In the genomic region with DNA sequence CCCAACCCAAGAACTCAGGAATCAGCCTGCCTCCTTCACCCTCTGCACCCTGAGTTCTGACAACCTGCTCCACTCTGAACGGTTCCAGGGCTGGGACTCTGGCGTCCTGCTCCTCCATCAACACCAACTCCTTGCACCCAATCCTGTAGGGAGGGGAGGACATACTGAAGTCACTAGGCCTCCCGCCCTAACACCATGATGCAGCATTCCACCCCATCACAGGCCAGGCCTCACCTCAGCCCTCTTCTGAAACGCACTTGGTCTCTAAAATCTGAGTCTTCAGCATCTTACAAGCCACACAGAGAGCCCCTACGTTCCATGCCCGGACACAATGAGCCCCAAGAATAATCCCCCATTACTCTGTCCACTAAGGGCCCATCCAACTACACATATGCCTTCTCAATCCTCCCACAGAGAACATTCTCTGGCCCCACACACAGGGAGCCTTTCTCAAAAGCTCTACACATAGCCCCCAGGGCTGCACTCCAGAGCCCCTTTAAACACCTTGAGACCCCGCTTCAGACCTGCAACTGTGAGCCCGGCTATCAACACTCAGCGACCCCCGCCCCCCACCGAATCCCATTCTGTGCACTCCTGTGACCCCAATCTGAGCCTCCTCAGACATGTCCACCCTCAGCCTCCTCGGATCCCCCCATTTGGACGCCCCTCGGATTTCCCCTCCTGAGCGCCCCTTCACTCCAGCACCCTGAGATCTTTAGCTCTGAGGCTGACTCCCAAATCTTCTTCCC, we compare ENCODE assay signal across 8 cellular contexts. TPM values are rescaled to one million over a fixed set of nuclear protein-coding genes. Genes with fewer than 3 reads are reported as not detected.
DNase-seq lines count a peak whose midpoint lies in the region; ATAC-seq, FAIRE-seq and TF ChIP-seq lines count a peak whose summit lies in the region.

No MANE protein-coding gene starts in this region.

- dilution Hi-C loops in endothelial cell of umbilical vein (cut with MboI; ENCODE audit: extremely low pct_ligation_motif_present, low sequenced_read_pairs), result no loop called here

- peak overlapping the region; percentile 68 to 99 (median 95) for H3K27ac Mint-ChIP-seq in CD8-positive, alpha-beta memory T cell

- TF ChIP-seq EP300 in ovary (IDR thresholded peaks at IDR 0.05), result no peak

- CTCF ChIA-PET in CD8-positive, alpha-beta memory T cell (lab: Charles Lee), result interaction anchor here (0.8 to 1.4 kb wide), 5 partner anchors 40 to 115 kb away, joined by 3 to 5 read pairs (median 4); a partner anchor contains a TSS
- CTCF ChIA-PET in OCI-LY7 (lab: Charles Lee; ENCODE audit: unreplicated experiment), result no interaction called here
- CTCF ChIA-PET in endothelial cell of umbilical vein (lab: Charles Lee), result interaction anchor here (0.8 to 1.2 kb wide), 6 partner anchors 8 to 40 kb away, joined by 3 to 6 read pairs (median 4); a partner anchor contains a TSS

- intact Hi-C loops in OCI-LY7 (cut with micrococcal nuclease; ENCODE audit: unreplicated experiment) (no loop called here), endothelial cell of umbilical vein (cut with micrococcal nuclease) (loop anchor here (1.0 kb wide), 3 partner anchors 18 to 102 kb away; a partner anchor contains a TSS), ovary (cut with DNase I) (no loop called here)

- no peaks in the 10 kb centered on the region for H3K9me3 ChIP-seq in CD8-positive, alpha-beta memory T cell (ENCODE audit: low read length)
- H3K9me3 ChIP-seq in OCI-LY7 (ENCODE audit: low read length) (no peaks in the 10 kb centered on the region), endothelial cell of umbilical vein (replicated peaks; ENCODE audit: control insufficient read depth, insufficient read depth, low read length) (no peaks in the 10 kb centered on the region), ovary (no peaks in the 10 kb centered on the region)

- H3K4me2 ChIP-seq in OCI-LY7 (ENCODE audit: low read length) (peak overlapping the region; percentile 77), endothelial cell of umbilical vein (ENCODE audit: insufficient read depth, low read length) (peak overlapping the region; percentile 93)

- H3K27me3 ChIP-seq in CD8-positive, alpha-beta memory T cell (ENCODE audit: insufficient read depth, low read length, poor library complexity, severe bottlenecking), result no peaks in the 10 kb centered on the region
- H3K27me3 ChIP-seq in endothelial cell of umbilical vein (ENCODE audit: control insufficient read depth in 2 of 2, insufficient read depth in 2 of 2, low read length in 2 of 2), result no peaks in the 10 kb centered on the region
- H3K27me3 ChIP-seq in ovary, result no peaks in the 10 kb centered on the region

- no peak for DNase-seq in CD8-positive, alpha-beta memory T cell
- DNase-seq in OCI-LY7 (ENCODE audit: low spot score), result no peak
- DNase-seq in endothelial cell of umbilical vein (ENCODE audit: low read depth, low spot score), result no peak
- peak in 2 of 5 donors; percentile 44 to 48 for DNase-seq in ovary
- DNase-seq in SW480 (ENCODE audit: low spot score), result no peak
- no peak for DNase-seq in glomerular visceral epithelial cell (ENCODE audit: extremely low spot score)

- H3K27ac ChIP-seq in CD8-positive, alpha-beta memory T cell (ENCODE audit: low read depth, low read length), result peak overlapping the region; percentile 86
- H3K27ac ChIP-seq in OCI-LY7 (ENCODE audit: low read depth, low read length, poor library complexity, severe bottlenecking), result no peak overlapping the region
- H3K27ac ChIP-seq in endothelial cell of umbilical vein (ENCODE audit: insufficient read depth, low read depth, low read length), result peak overlapping the region; percentile 65
- H3K27ac ChIP-seq in ovary, result peak overlapping the region; percentile 33 to 70

- H3K36me3 Mint-ChIP-seq in CD8-positive, alpha-beta memory T cell, result peaks cover 0 to 10% (median 2%) of the 10 kb centered on the region in 3 donors

- no peak for TF ChIP-seq CTCF in OCI-LY7 (conservative IDR thresholded peaks at IDR 0.05; ENCODE audit: low read length)
- no peak for TF ChIP-seq CTCF in endothelial cell of umbilical vein (IDR thresholded peaks at IDR 0.05; ENCODE audit: extremely low read depth in 1 of 2, insufficient read depth in 1 of 2, low read depth in 1 of 2, low read length in 2 of 2)
- no peak for TF ChIP-seq CTCF in ovary (IDR thresholded peaks at IDR 0.05)

- H3K9me3 Mint-ChIP-seq in CD8-positive, alpha-beta memory T cell, result no peaks in the 10 kb centered on the region

- TF ChIP-seq POLR2A in endothelial cell of umbilical vein (IDR thresholded peaks at IDR 0.05; ENCODE audit: low read depth, low read length) (no peak), ovary (IDR thresholded peaks at IDR 0.05) (no peak)

- peak overlapping the region; percentile 83 for H3K4me3 ChIP-seq in CD8-positive, alpha-beta memory T cell (ENCODE audit: low read length)
- peak overlapping the region; percentile 84 for H3K4me3 ChIP-seq in OCI-LY7 (ENCODE audit: low read depth, low read length, poor library complexity, severe bottlenecking)
- peak overlapping the region; percentile 69 to 96 (median 91) for H3K4me3 ChIP-seq in endothelial cell of umbilical vein (replicated peaks in 1 of 3; ENCODE audit: insufficient read depth in 1 of 3, low read depth in 1 of 3, low read length in 3 of 3)
- peak overlapping the region; percentile 66 for H3K4me3 ChIP-seq in ovary

- BruUV-seq in OCI-LY7 (replicated peaks; lab: Mats Ljungman, UMichigan), result no TSS peak
- BruUV-seq in endothelial cell of umbilical vein (replicated peaks; lab: Mats Ljungman, UMichigan), result no TSS peak

- no peaks in the 10 kb centered on the region for H3K9me2 ChIP-seq in OCI-LY7 (ENCODE audit: insufficient read depth, low read length)

- FAIRE-seq in endothelial cell of umbilical vein (lab: Jason Lieb, UNC), result peak; percentile 37

- H3K4me3 Mint-ChIP-seq in CD8-positive, alpha-beta memory T cell, result peak overlapping the region; percentile 86 to 99 (median 97)

- POLR2A ChIA-PET in CD8-positive, alpha-beta memory T cell (lab: Charles Lee), result interaction anchor here (0.9 to 1.4 kb wide), 4 partner anchors 7 to 55 kb away, joined by 3 to 8 read pairs (median 4); a partner anchor contains a TSS
- POLR2A ChIA-PET in OCI-LY7 (lab: Charles Lee) (interaction anchor here (0.8 to 1.0 kb wide), 3 partner anchors 18 to 268 kb away, joined by 3 to 8 read pairs (median 4); a partner anchor contains a TSS), endothelial cell of umbilical vein (lab: Charles Lee) (interaction anchor here (0.9 kb wide), 1 partner anchor 40 kb away, joined by 3 read pairs; no protein-coding TSS in a partner anchor)

- H3K9me1 ChIP-seq in endothelial cell of umbilical vein (replicated peaks; ENCODE audit: control insufficient read depth, extremely low read depth, insufficient read depth, low read length), result no peaks in the 10 kb centered on the region

- H3K4me1 Mint-ChIP-seq in CD8-positive, alpha-beta memory T cell, result peaks cover 41 to 50% (median 48%) of the 10 kb centered on the region in 3 donors

- peak overlapping the region; percentile 88 for H3K9ac ChIP-seq in endothelial cell of umbilical vein (replicated peaks; ENCODE audit: extremely low read depth, insufficient read depth, low read length)

- H3K4me1 ChIP-seq in CD8-positive, alpha-beta memory T cell (ENCODE audit: insufficient read depth, low read length), result peaks cover 23% of the 10 kb centered on the region
- H3K4me1 ChIP-seq in OCI-LY7 (ENCODE audit: insufficient read depth, low read length, poor library complexity, severe bottlenecking) (peaks cover 6% of the 10 kb centered on the region), endothelial cell of umbilical vein (ENCODE audit: control insufficient read depth, extremely low read depth, insufficient read depth, low read length) (peaks cover 14% of the 10 kb centered on the region), ovary (ENCODE audit: insufficient read depth) (peaks cover 2% of the 10 kb centered on the region)

- WGBS in ovary, 3 donors, result 21 to 28% (median 24%) methylated on average over 15 of the region's 15 CpGs

- H3K79me2 ChIP-seq in OCI-LY7 (ENCODE audit: insufficient read depth, low read depth, low read length) (peaks cover 7% of the 10 kb centered on the region; the same call in 1 of the 2 replicates), endothelial cell of umbilical vein (ENCODE audit: control insufficient read depth, insufficient read depth, low read length) (no peaks in the 10 kb centered on the region)

- no peak for ATAC-seq in HG02970 (IDR thresholded peaks at IDR 0.05; ENCODE audit: low FRiP score, unreplicated experiment)
- ATAC-seq in HG02588 (IDR thresholded peaks at IDR 0.05; ENCODE audit: unreplicated experiment), result no peak

- H2AFZ ChIP-seq in OCI-LY7 (ENCODE audit: low read length), result peak overlapping the region; percentile 74
- peak overlapping the region; percentile 94 for H2AFZ ChIP-seq in endothelial cell of umbilical vein (ENCODE audit: low read depth, low read length)

- H4K20me1 ChIP-seq in OCI-LY7 (ENCODE audit: insufficient read depth, low read length) (no peaks in the 10 kb centered on the region), endothelial cell of umbilical vein (replicated peaks; ENCODE audit: control insufficient read depth, extremely low read depth, insufficient read depth, low read length) (no peaks in the 10 kb centered on the region)

- H3K27me3 Mint-ChIP-seq in CD8-positive, alpha-beta memory T cell, result no peaks in the 10 kb centered on the region

- no peaks in the 10 kb centered on the region for H3K36me3 ChIP-seq in CD8-positive, alpha-beta memory T cell (ENCODE audit: insufficient read depth, low read length)
- H3K36me3 ChIP-seq in OCI-LY7 (ENCODE audit: insufficient read depth, low read length) (no peaks in the 10 kb centered on the region), endothelial cell of umbilical vein (ENCODE audit: control insufficient read depth in 2 of 2, extremely low read depth in 1 of 2, insufficient read depth in 2 of 2, low read length in 2 of 2) (peaks cover 0 to 12% of the 10 kb centered on the region in 2 experiments), ovary (no peaks in the 10 kb centered on the region)

RNA-seq across cellular contexts. Expression of a gene that starts 0.6 kb away (rescaled TPM):
- total RNA-seq in CD8-positive, alpha-beta memory T cell, result 10 to 100 TPM; 37.2 to 41.3 TPM
- polyA plus RNA-seq in CD8-positive, alpha-beta memory T cell, result 21.2 TPM
- total RNA-seq in OCI-LY7 (2014; rRNA removed; shearing (Covaris generic)), result 19.5 and 29.0 TPM in 2 replicates
- total RNA-seq in OCI-LY7 (2022) (28.7 and 38.2 TPM in 2 replicates), endothelial cell of umbilical vein (17.3 and 21.4 TPM in 2 replicates), ovary (10 to 100 TPM; 12.7 to 25.5 (median 18.6) TPM)
- polyA plus RNA-seq in endothelial cell of umbilical vein (26.7 and 33.2 TPM in 2 replicates), ovary (10 to 100 TPM; 17.7 to 18.3 TPM)
- polyA plus RNA-seq in endothelial cell of umbilical vein (2011; cell fraction: cytosol; rRNA removed), result 18.4 and 21.4 TPM in 2 replicates
- 61.5 and 65.4 TPM in 2 replicates for polyA plus RNA-seq in endothelial cell of umbilical vein (2011; cell fraction: nucleus; rRNA removed)
- 18.8 and 21.2 TPM in 2 replicates for polyA plus RNA-seq in endothelial cell of umbilical vein (2012)
- 8.1 and 13.8 TPM in 2 replicates for polyA minus RNA-seq in endothelial cell of umbilical vein
- polyA minus RNA-seq in endothelial cell of umbilical vein (2011; cell fraction: cytosol; rRNA and poly(A)+ RNA removed), result 7.8 TPM
- 6.3 and 7.3 TPM in 2 replicates for polyA minus RNA-seq in endothelial cell of umbilical vein (2011; cell fraction: nucleus; rRNA and poly(A)+ RNA removed)

RNA-seq across cellular contexts. Expression of a gene that starts 4.8 kb away (rescaled TPM):
- total RNA-seq in CD8-positive, alpha-beta memory T cell, result 1 to 10 TPM; 1.2 to 1.9 TPM
- not detected for polyA plus RNA-seq in CD8-positive, alpha-beta memory T cell
- total RNA-seq in OCI-LY7 (2014; rRNA removed; shearing (Covaris generic)), result 0.26 and 2.7 TPM in 2 replicates
- 3.1 and 4.5 TPM in 2 replicates for total RNA-seq in OCI-LY7 (2022)
- total RNA-seq in endothelial cell of umbilical vein, result 0.62 and 1.3 TPM in 2 replicates
- 0.38 and 0.46 TPM in 2 replicates for polyA plus RNA-seq in endothelial cell of umbilical vein
- polyA plus RNA-seq in endothelial cell of umbilical vein (2011; cell fraction: cytosol; rRNA removed), result 0.05 and 0.14 TPM in 2 replicates
- 2.1 TPM in 2 replicates for polyA plus RNA-seq in endothelial cell of umbilical vein (2011; cell fraction: nucleus; rRNA removed)
- polyA plus RNA-seq in endothelial cell of umbilical vein (2012), result 0.13 and 0.59 TPM in 2 replicates
- 0.17 and 0.22 TPM in 2 replicates for polyA minus RNA-seq in endothelial cell of umbilical vein
- not detected for polyA minus RNA-seq in endothelial cell of umbilical vein (2011; cell fraction: cytosol; rRNA and poly(A)+ RNA removed)
- polyA minus RNA-seq in endothelial cell of umbilical vein (2011; cell fraction: nucleus; rRNA and poly(A)+ RNA removed), result 0.19 TPM in 1 of 2 replicates, not detected in the other
- total RNA-seq in ovary, result 1 to 10 TPM in 4 of 7 donors, under 1 TPM in 3; 0.43 to 2.6 (median 1.7) TPM
- polyA plus RNA-seq in ovary, result under 1 TPM; 0.37 to 0.48 TPM

RNA-seq across cellular contexts. Expression of a gene that starts 18.5 kb away (rescaled TPM):
- total RNA-seq in CD8-positive, alpha-beta memory T cell, result 10 to 100 TPM; 21.0 to 21.9 TPM
- polyA plus RNA-seq in CD8-positive, alpha-beta memory T cell, result 54.2 TPM
- total RNA-seq in OCI-LY7 (2014; rRNA removed; shearing (Covaris generic)), result 52.6 and 60.9 TPM in 2 replicates
- total RNA-seq in OCI-LY7 (2022), result 24.2 and 26.1 TPM in 2 replicates
- 8.4 and 10.3 TPM in 2 replicates for total RNA-seq in endothelial cell of umbilical vein
- 16.2 and 16.5 TPM in 2 replicates for polyA plus RNA-seq in endothelial cell of umbilical vein
- 8.4 and 10.6 TPM in 2 replicates for polyA plus RNA-seq in endothelial cell of umbilical vein (2011; cell fraction: cytosol; rRNA removed)
- 3.8 and 4.7 TPM in 2 replicates for polyA plus RNA-seq in endothelial cell of umbilical vein (2011; cell fraction: nucleus; rRNA removed)
- 5.4 and 7.3 TPM in 2 replicates for polyA plus RNA-seq in endothelial cell of umbilical vein (2012)
- 2.6 and 3.8 TPM in 2 replicates for polyA minus RNA-seq in endothelial cell of umbilical vein
- polyA minus RNA-seq in endothelial cell of umbilical vein (2011; cell fraction: cytosol; rRNA and poly(A)+ RNA removed), result 6.9 TPM
- polyA minus RNA-seq in endothelial cell of umbilical vein (2011; cell fraction: nucleus; rRNA and poly(A)+ RNA removed), result 0.82 and 1.1 TPM in 2 replicates
- total RNA-seq in ovary, result 10 to 100 TPM; 17.0 to 78.6 (median 20.2) TPM
- 10 to 100 TPM; 11.2 to 21.6 TPM for polyA plus RNA-seq in ovary

RNA-seq across cellular contexts. Expression of a gene that starts 19.2 kb away (rescaled TPM):
- under 1 TPM; 0.29 to 0.33 TPM for total RNA-seq in CD8-positive, alpha-beta memory T cell
- polyA plus RNA-seq in CD8-positive, alpha-beta memory T cell, result 0.39 TPM
- 0.66 TPM in 1 of 2 replicates, not detected in the other for total RNA-seq in OCI-LY7 (2014; rRNA removed; shearing (Covaris generic))
- total RNA-seq in OCI-LY7 (2022) (2.4 and 2.6 TPM in 2 replicates), endothelial cell of umbilical vein (21.0 and 24.4 TPM in 2 replicates), ovary (10 to 100 TPM; 16.1 to 82.5 (median 54.9) TPM)
- polyA plus RNA-seq in endothelial cell of umbilical vein (4.7 and 7.0 TPM in 2 replicates), ovary (10 to 100 TPM; 34.3 to 91.3 TPM)
- 8.4 and 10.2 TPM in 2 replicates for polyA plus RNA-seq in endothelial cell of umbilical vein (2011; cell fraction: cytosol; rRNA removed)
- 6.9 and 9.2 TPM in 2 replicates for polyA plus RNA-seq in endothelial cell of umbilical vein (2011; cell fraction: nucleus; rRNA removed)
- 27.5 and 38.3 TPM in 2 replicates for polyA plus RNA-seq in endothelial cell of umbilical vein (2012)
- polyA minus RNA-seq in endothelial cell of umbilical vein, result 9.2 and 12.0 TPM in 2 replicates
- not detected for polyA minus RNA-seq in endothelial cell of umbilical vein (2011; cell fraction: cytosol; rRNA and poly(A)+ RNA removed)
- 3.0 and 12.1 TPM in 2 replicates for polyA minus RNA-seq in endothelial cell of umbilical vein (2011; cell fraction: nucleus; rRNA and poly(A)+ RNA removed)

RNA-seq across cellular contexts. Expression of a gene that starts 40.6 kb away (rescaled TPM):
- total RNA-seq in CD8-positive, alpha-beta memory T cell, result 1 to 10 TPM; 1.3 to 1.9 TPM
- polyA plus RNA-seq in CD8-positive, alpha-beta memory T cell, result 8.5 TPM
- total RNA-seq in OCI-LY7 (2014; rRNA removed; shearing (Covaris generic)), result 4.9 and 7.3 TPM in 2 replicates
- total RNA-seq in OCI-LY7 (2022), result 7.3 and 7.5 TPM in 2 replicates
- 2.9 and 4.1 TPM in 2 replicates for total RNA-seq in endothelial cell of umbilical vein
- polyA plus RNA-seq in endothelial cell of umbilical vein, result 6.6 and 8.3 TPM in 2 replicates
- 3.7 and 4.6 TPM in 2 replicates for polyA plus RNA-seq in endothelial cell of umbilical vein (2011; cell fraction: cytosol; rRNA removed)
- polyA plus RNA-seq in endothelial cell of umbilical vein (2011; cell fraction: nucleus; rRNA removed), result 0.82 and 1.8 TPM in 2 replicates
- polyA plus RNA-seq in endothelial cell of umbilical vein (2012), result 2.5 and 3.4 TPM in 2 replicates
- polyA minus RNA-seq in endothelial cell of umbilical vein, result 1.4 and 2.5 TPM in 2 replicates
- 1.5 TPM for polyA minus RNA-seq in endothelial cell of umbilical vein (2011; cell fraction: cytosol; rRNA and poly(A)+ RNA removed)
- 0.82 and 1.4 TPM in 2 replicates for polyA minus RNA-seq in endothelial cell of umbilical vein (2011; cell fraction: nucleus; rRNA and poly(A)+ RNA removed)
- 1 to 10 TPM; 5.3 to 7.9 (median 6.5) TPM for total RNA-seq in ovary
- 1 to 10 TPM; 1.9 to 5.9 TPM for polyA plus RNA-seq in ovary
